12 cellular contexts compared by ENCODE assay signal in the genomic region with DNA sequence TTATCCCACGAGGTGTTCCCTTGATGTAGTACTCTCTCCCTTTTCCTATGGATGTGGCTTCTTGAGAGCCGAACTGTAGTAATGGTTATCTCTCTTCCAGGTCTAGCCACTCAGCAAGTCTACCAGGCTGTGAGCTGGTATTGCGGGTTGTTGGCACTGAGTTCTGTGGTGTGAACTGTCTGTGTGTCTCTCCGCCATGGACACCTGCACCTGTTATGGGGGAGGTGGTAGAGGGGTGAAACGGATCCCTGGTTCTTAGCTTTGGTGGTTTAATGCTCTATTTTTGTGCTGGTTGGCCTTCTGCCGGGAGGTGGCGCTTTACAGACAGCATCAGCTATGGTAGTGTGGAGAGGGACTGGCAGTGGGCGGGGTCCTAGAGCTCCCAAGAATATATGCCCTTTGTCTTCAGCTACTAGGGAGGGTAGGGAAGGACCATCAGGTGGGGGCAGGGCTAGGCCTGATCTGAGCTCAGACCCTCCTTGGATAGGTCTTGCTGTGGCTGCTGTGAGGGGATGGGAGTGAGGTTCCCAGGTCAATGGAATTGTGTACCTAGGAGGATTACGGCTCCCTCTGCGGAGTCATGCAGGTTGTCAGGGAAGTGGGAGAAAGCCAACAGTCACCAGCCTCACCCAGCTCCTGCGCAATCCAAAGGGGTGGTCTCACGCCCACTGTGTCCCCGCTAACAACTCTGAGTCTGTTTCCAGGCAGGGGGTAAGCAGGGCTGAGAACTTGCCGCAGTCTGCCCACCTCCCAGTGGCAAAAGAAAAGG.
A peak's percentile ranks its signal among the peaks of the same experiment; 100 is the strongest.
DNase-seq lines count a peak whose midpoint lies in the region; ATAC-seq and TF ChIP-seq lines count a peak whose summit lies in the region.
"Had no signal": no experiment of that assay in that cellular context is flagged by ENCODE, and none has a peak within 500 bp of the region (broad histone marks: within the 10 kb centered on the region; RNA-seq: fewer than 3 reads in every experiment).

No MANE protein-coding gene starts in this region.

- peaks cover 0 to 1% (median 0%) of the 10 kb centered on the region in 5 donors for H3K9me3 Mint-ChIP-seq in CD8-positive, alpha-beta memory T cell
- H3K9me3 Mint-ChIP-seq: activated T-helper 2 cell treated with anti-CD3 and anti-CD28 coated beads, Interferon-gamma antibody, Interleukin-2, Interleukin-4, amounts not matched to agents 10 μg/mL and 5 μg/mL and 100 μg/mL, durations not matched to agents 14 hours and 24 hours and 36 hours had no signal

- H3K4me1 Mint-ChIP-seq in CD8-positive, alpha-beta memory T cell: no peaks in the 10 kb centered on the region

- no peaks in the 10 kb centered on the region for H3K36me3 ChIP-seq in RWPE2 (ENCODE audit: low read depth)
- H3K36me3 ChIP-seq in CD8-positive, alpha-beta memory T cell (ENCODE audit: insufficient read depth, low read length): no peaks in the 10 kb centered on the region
- H3K36me3 ChIP-seq: thyroid gland had no signal

- POLR2A ChIA-PET in CD8-positive, alpha-beta memory T cell (lab: Charles Lee): no interaction called here

- ATAC-seq in RWPE2 (ENCODE audit: low read depth) (no peak), GM19324 (IDR thresholded peaks at IDR 0.05; ENCODE audit: low FRiP score, unreplicated experiment) (no peak)

- H3K27ac Mint-ChIP-seq in CD8-positive, alpha-beta memory T cell: no peak overlapping the region
- H3K27ac Mint-ChIP-seq: activated T-helper 2 cell treated with anti-CD3 and anti-CD28 coated beads, Interferon-gamma antibody, Interleukin-2, Interleukin-4, amounts not matched to agents 10 μg/mL and 5 μg/mL and 100 μg/mL, durations not matched to agents 14 hours and 24 hours and 36 hours had no signal

- H3K4me3 Mint-ChIP-seq in CD8-positive, alpha-beta memory T cell: no peak overlapping the region

- peaks cover 24 to 63% of the 10 kb centered on the region in 2 donors for H3K27me3 Mint-ChIP-seq in CD8-positive, alpha-beta memory T cell

- DNase-seq in stimulated activated CD4-positive, alpha-beta T cell treated with anti-CD3 and anti-CD28 coated beads, Interleukin-15, amount 100 ng/mL, for 24 hours: peak; percentile 31
- DNase-seq in stimulated activated CD4-positive, alpha-beta T cell treated with anti-CD3 and anti-CD28 coated beads, Interleukin-12 subunit alpha, Interleukin-12 subunit beta, amount 100 ng/mL, for 4 hours: no peak
- no peak for DNase-seq in RWPE2 (ENCODE audit: low spot score)
- peak; percentile 4 for DNase-seq in fibroblast of the aortic adventitia (ENCODE audit: low read depth)
- no peak for DNase-seq in NCI-H748 (lab: John Stamatoyannopoulos, UW; ENCODE audit: unreplicated experiment)
- DNase-seq in T-helper 1 cell: no peak
- DNase-seq in CD8-positive, alpha-beta memory T cell: no peak
- DNase-seq: C1 segment of cervical spinal cord, MV-4-11, thyroid gland had no signal

- H3K27ac ChIP-seq in RWPE2 (ENCODE audit: poor library complexity, severe bottlenecking): no peak overlapping the region
- no peak overlapping the region for H3K27ac ChIP-seq in CD8-positive, alpha-beta memory T cell (ENCODE audit: low read depth, low read length)
- H3K27ac ChIP-seq: thyroid gland had no signal

- H3K27me3 ChIP-seq in RWPE2 (ENCODE audit: insufficient read depth, poor library complexity, severe bottlenecking): no peaks in the 10 kb centered on the region
- H3K27me3 ChIP-seq in CD8-positive, alpha-beta memory T cell (ENCODE audit: insufficient read depth, low read length, poor library complexity, severe bottlenecking): no peaks in the 10 kb centered on the region
- H3K27me3 ChIP-seq: thyroid gland had no signal

- CTCF ChIA-PET in CD8-positive, alpha-beta memory T cell (lab: Charles Lee): no interaction called here

- H3K4me3 ChIP-seq in RWPE2 (ENCODE audit: severe bottlenecking) (no peak overlapping the region), fibroblast of the aortic adventitia (ENCODE audit: low read depth, low read length) (no peak overlapping the region)
- H3K4me3 ChIP-seq in CD8-positive, alpha-beta memory T cell (ENCODE audit: low read length): no peak overlapping the region
- H3K4me3 ChIP-seq: thyroid gland had no signal

- peaks cover 7% of the 10 kb centered on the region for H3K4me1 ChIP-seq in RWPE2 (ENCODE audit: insufficient read depth, poor library complexity, severe bottlenecking)
- no peaks in the 10 kb centered on the region for H3K4me1 ChIP-seq in CD8-positive, alpha-beta memory T cell (ENCODE audit: insufficient read depth, low read length)

- H3K9me3 ChIP-seq in RWPE2 (ENCODE audit: severe bottlenecking): no peaks in the 10 kb centered on the region
- H3K9me3 ChIP-seq in CD8-positive, alpha-beta memory T cell (ENCODE audit: low read length): no peaks in the 10 kb centered on the region
- H3K9me3 ChIP-seq: thyroid gland had no signal

- H3K36me3 Mint-ChIP-seq in CD8-positive, alpha-beta memory T cell: no peaks in the 10 kb centered on the region

- TF ChIP-seq CTCF in RWPE2 (IDR thresholded peaks at IDR 0.05; ENCODE audit: poor library complexity, severe bottlenecking): peak; percentile 29
- peak; percentile 24 for TF ChIP-seq CTCF in fibroblast of the aortic adventitia (IDR thresholded peaks at IDR 0.05; ENCODE audit: insufficient read depth, low read length)

Comparison
In these comparisons a context has a peak if more than half of its experiments do, and no peak if none do; other contexts are left out.
1. DNase-seq: peak in stimulated activated CD4-positive, alpha-beta T cell treated with anti-CD3 and anti-CD28 coated beads, Interleukin-15, amount 100 ng/mL, for 24 hours (single experiment) and fibroblast of the aortic adventitia (single experiment); none in stimulated activated CD4-positive, alpha-beta T cell treated with anti-CD3 and anti-CD28 coated beads, Interleukin-12 subunit alpha, Interleukin-12 subunit beta, amount 100 ng/mL, for 4 hours (single experiment), RWPE2 (single experiment), NCI-H748 (single experiment), T-helper 1 cell (0 of 5) and CD8-positive, alpha-beta memory T cell (0 of 5).